ENCODE assay signal across 9 cellular contexts in the genomic region with DNA sequence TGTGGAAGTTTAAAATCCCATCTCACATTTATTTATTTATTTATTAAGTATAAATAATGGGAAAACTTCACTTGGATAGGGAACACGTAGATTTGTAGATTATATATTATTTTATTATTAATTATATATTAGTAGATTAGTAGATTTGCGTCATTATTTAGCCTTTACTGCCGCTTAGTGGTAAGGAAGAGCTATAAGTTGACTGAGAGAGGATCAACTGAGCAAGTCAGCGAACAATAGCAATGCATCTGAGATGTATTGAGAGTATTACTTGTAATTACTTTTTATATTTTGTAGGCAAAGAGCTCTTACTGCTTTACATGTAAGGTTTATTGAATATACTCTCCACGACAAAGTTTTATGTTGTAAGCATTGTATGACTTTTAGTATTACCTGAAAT.
DNase-seq lines count a peak whose midpoint lies in the region; ATAC-seq, FAIRE-seq and TF ChIP-seq lines count a peak whose summit lies in the region.
"Had no signal": no experiment of that assay in that cellular context is flagged by ENCODE, and none has a peak within 500 bp of the region (broad histone marks: within the 10 kb centered on the region; RNA-seq: fewer than 3 reads in every experiment).

No MANE protein-coding gene starts in this region.

- peak; percentile 93 for FAIRE-seq in A204.1 (lab: Jason Lieb, UNC)
- peak; percentile 71 for FAIRE-seq in RCC 7860 (lab: Jason Lieb, UNC)
- peak; percentile 65 for FAIRE-seq in frontal cortex (lab: Jason Lieb, UNC)

- no peaks in the 10 kb centered on the region for H3K36me3 ChIP-seq in prostate gland

- no peak overlapping the region for H3K27ac Mint-ChIP-seq in WTC11

- H3K4me3 Mint-ChIP-seq in WTC11, result no peak overlapping the region

- TF ChIP-seq CTCF in WTC11 (IDR thresholded peaks at IDR 0.05), result no peak
- peak in 2 of 4 experiments; percentile 21 to 35 for TF ChIP-seq CTCF in prostate gland (IDR thresholded peaks at IDR 0.05)

- 18% methylated on average over 5 of the region's 5 CpGs for whole genome bisulfite sequencing in prostate gland

- H3K36me3 Mint-ChIP-seq in WTC11, result peaks cover 8% of the 10 kb centered on the region; the same call in 1 of the 2 replicates

- no peak for TF ChIP-seq POLR2A in prostate gland (IDR thresholded peaks at IDR 0.05)

- H3K4me1 ChIP-seq in prostate gland (replicated peaks), result no peaks in the 10 kb centered on the region

- H3K4me3 ChIP-seq in prostate gland, result no peak overlapping the region

- no peaks in the 10 kb centered on the region for H3K4me1 Mint-ChIP-seq in WTC11

- H3K27me3 ChIP-seq in prostate gland (replicated peaks; ENCODE audit: insufficient read depth), result no peaks in the 10 kb centered on the region

- CTCF ChIA-PET in WTC11 (lab: Charles Lee), result interaction anchor here (0.6 to 2.7 kb wide), 10 partner anchors 27 to 1280 kb away, joined by 3 to 12 read pairs (median 4); no protein-coding TSS in a partner anchor

- peaks cover 11% of the 10 kb centered on the region; the same call in 1 of the 2 replicates for H3K9me3 Mint-ChIP-seq in WTC11

- no peaks in the 10 kb centered on the region for H3K9me3 ChIP-seq in prostate gland

- intact Hi-C loops in prostate gland (cut with DNase I), result loop anchor here (5.0 kb wide), 1 partner anchor 1244 kb away; no protein-coding TSS in a partner anchor

- POLR2A ChIA-PET in WTC11 (lab: Charles Lee), result interaction anchor here (0.6 kb wide), 1 partner anchor 101 kb away, joined by 15 read pairs; no protein-coding TSS in a partner anchor

- peaks cover 5% of the 10 kb centered on the region; the same call in 1 of the 2 replicates for H3K27me3 Mint-ChIP-seq in WTC11 (ENCODE audit: low read depth)

- DNase-seq in RCC 7860 (ENCODE audit: low spot score) (peak; percentile 10), frontal cortex (ENCODE audit: low spot score in 2 of 2) (no peak), WTC11 (ENCODE audit: low spot score) (no peak), prostate gland (ENCODE audit: low spot score) (no peak), SHP77 treated with DMSO at 0.1 percent for 48 hours (lab: John Stamatoyannopoulos, UW) (no peak)

- ATAC-seq in GM18907 (IDR thresholded peaks at IDR 0.05; ENCODE audit: unreplicated experiment), result peak; percentile 63
- ATAC-seq in WTC11, result no peak
- no peak for ATAC-seq in HG03097 (IDR thresholded peaks at IDR 0.05; ENCODE audit: low FRiP score, unreplicated experiment)
- ATAC-seq: esophagus mucosa had no signal

- no peak overlapping the region for H3K27ac ChIP-seq in prostate gland

TF ChIP-seq in WTC11, 78 proteins besides CTCF, POLR2A, EP300 and RAD21 (continues in another document):
- TF ChIP-seq, protein P1, sequence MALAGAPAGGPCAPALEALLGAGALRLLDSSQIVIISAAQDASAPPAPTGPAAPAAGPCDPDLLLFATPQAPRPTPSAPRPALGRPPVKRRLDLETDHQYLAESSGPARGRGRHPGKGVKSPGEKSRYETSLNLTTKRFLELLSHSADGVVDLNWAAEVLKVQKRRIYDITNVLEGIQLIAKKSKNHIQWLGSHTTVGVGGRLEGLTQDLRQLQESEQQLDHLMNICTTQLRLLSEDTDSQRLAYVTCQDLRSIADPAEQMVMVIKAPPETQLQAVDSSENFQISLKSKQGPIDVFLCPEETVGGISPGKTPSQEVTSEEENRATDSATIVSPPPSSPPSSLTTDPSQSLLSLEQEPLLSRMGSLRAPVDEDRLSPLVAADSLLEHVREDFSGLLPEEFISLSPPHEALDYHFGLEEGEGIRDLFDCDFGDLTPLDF (CRISPR knock-in tag; IDR thresholded peaks at IDR 0.05), result no peak
- TF ChIP-seq JUN (CRISPR knock-in tag; IDR thresholded peaks at IDR 0.05) (no peak), CREB1 (CRISPR knock-in tag; IDR thresholded peaks at IDR 0.05) (no peak), SMAD4 (CRISPR knock-in tag; IDR thresholded peaks at IDR 0.05) (no peak), NFYB (CRISPR knock-in tag; conservative IDR thresholded peaks at IDR 0.05; ENCODE audit: low read depth) (no peak), ZNF121 (CRISPR knock-in tag; IDR thresholded peaks at IDR 0.05) (no peak), ZNF423 (CRISPR knock-in tag; IDR thresholded peaks at IDR 0.05) (no peak), GTF2I (CRISPR knock-in tag; conservative IDR thresholded peaks at IDR 0.05) (no peak), EMX1 (CRISPR knock-in tag; IDR thresholded peaks at IDR 0.05) (no peak), ZNF138 (CRISPR knock-in tag; conservative IDR thresholded peaks at IDR 0.05) (no peak), MXD4 (CRISPR knock-in tag; IDR thresholded peaks at IDR 0.05; ENCODE audit: borderline replicate concordance) (no peak)
- TF ChIP-seq, protein P2, sequence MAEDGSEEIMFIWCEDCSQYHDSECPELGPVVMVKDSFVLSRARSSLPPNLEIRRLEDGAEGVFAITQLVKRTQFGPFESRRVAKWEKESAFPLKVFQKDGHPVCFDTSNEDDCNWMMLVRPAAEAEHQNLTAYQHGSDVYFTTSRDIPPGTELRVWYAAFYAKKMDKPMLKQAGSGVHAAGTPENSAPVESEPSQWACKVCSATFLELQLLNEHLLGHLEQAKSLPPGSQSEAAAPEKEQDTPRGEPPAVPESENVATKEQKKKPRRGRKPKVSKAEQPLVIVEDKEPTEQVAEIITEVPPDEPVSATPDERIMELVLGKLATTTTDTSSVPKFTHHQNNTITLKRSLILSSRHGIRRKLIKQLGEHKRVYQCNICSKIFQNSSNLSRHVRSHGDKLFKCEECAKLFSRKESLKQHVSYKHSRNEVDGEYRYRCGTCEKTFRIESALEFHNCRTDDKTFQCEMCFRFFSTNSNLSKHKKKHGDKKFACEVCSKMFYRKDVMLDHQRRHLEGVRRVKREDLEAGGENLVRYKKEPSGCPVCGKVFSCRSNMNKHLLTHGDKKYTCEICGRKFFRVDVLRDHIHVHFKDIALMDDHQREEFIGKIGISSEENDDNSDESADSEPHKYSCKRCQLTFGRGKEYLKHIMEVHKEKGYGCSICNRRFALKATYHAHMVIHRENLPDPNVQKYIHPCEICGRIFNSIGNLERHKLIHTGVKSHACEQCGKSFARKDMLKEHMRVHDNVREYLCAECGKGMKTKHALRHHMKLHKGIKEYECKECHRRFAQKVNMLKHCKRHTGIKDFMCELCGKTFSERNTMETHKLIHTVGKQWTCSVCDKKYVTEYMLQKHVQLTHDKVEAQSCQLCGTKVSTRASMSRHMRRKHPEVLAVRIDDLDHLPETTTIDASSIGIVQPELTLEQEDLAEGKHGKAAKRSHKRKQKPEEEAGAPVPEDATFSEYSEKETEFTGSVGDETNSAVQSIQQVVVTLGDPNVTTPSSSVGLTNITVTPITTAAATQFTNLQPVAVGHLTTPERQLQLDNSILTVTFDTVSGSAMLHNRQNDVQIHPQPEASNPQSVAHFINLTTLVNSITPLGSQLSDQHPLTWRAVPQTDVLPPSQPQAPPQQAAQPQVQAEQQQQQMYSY (CRISPR knock-in tag; IDR thresholded peaks at IDR 0.05), result no peak
- TF ChIP-seq, protein P3, sequence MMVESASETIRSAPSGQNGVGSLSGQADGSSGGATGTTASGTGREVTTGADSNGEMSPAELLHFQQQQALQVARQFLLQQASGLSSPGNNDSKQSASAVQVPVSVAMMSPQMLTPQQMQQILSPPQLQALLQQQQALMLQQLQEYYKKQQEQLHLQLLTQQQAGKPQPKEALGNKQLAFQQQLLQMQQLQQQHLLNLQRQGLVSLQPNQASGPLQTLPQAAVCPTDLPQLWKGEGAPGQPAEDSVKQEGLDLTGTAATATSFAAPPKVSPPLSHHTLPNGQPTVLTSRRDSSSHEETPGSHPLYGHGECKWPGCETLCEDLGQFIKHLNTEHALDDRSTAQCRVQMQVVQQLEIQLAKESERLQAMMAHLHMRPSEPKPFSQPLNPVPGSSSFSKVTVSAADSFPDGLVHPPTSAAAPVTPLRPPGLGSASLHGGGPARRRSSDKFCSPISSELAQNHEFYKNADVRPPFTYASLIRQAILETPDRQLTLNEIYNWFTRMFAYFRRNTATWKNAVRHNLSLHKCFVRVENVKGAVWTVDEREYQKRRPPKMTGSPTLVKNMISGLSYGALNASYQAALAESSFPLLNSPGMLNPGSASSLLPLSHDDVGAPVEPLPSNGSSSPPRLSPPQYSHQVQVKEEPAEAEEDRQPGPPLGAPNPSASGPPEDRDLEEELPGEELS (CRISPR knock-in tag; IDR thresholded peaks at IDR 0.05), result no peak
- TF ChIP-seq, protein P4, sequence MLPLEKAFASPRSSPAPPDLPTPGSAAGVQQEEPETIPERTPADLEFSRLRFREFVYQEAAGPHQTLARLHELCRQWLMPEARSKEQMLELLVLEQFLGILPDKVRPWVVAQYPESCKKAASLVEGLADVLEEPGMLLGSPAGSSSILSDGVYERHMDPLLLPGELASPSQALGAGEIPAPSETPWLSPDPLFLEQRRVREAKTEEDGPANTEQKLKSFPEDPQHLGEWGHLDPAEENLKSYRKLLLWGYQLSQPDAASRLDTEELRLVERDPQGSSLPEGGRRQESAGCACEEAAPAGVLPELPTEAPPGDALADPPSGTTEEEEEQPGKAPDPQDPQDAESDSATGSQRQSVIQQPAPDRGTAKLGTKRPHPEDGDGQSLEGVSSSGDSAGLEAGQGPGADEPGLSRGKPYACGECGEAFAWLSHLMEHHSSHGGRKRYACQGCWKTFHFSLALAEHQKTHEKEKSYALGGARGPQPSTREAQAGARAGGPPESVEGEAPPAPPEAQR (CRISPR knock-in tag; IDR thresholded peaks at IDR 0.05), result no peak
- TF ChIP-seq, protein P5, sequence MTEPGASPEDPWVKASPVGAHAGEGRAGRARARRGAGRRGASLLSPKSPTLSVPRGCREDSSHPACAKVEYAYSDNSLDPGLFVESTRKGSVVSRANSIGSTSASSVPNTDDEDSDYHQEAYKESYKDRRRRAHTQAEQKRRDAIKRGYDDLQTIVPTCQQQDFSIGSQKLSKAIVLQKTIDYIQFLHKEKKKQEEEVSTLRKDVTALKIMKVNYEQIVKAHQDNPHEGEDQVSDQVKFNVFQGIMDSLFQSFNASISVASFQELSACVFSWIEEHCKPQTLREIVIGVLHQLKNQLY (CRISPR knock-in tag; IDR thresholded peaks at IDR 0.05), result no peak
